9 cellular contexts compared by ENCODE assay signal in the genomic region with DNA sequence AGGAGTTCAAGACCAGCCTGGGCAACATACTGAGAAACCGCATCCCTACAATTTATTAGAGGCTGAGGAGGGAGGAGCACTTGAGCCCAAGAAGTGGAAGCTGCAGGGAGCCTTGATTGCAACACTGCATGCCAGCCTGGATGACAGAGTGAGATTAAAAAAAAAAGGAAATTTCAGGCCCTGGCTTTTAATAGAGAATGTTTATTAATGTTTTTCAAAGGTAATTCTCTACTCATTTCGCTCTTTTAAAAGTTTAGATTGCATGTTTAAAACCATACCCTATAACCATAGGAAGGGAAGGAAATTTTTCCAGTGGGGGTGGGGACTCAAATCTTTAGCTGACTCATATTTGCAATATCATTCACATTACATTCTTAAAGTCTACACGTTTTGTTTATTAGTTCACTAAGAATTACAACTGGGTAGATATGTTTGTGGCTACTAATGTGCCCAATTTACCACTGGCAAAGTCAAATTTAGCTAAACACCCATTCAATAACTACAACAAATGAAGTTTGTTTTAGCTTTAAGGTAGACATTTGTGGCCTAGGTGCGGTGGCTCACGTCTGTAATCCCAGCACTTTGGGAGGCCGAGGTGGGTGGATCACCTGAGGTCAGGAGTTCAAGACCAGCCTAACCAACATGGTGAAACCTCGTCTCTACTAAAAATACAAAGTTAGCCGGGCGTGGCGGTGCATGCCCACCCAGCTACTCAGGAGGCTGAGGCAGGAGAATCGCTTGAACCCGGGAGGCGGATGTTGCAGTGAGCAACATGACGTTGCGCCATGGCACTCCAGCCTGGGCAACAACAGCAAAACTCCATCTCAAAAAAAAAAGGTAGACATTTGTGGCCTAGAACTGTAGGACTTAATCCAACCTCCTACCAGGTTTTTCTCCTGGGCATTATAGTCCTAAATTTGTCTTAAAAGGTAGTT. TPM values are rescaled to one million over a fixed set of nuclear protein-coding genes. Genes with fewer than 3 reads are reported as not detected.
DNase-seq lines count a peak whose midpoint lies in the region; ATAC-seq and TF ChIP-seq lines count a peak whose summit lies in the region.
"Had no signal": no experiment of that assay in that cellular context is flagged by ENCODE, and none has a peak within 500 bp of the region (broad histone marks: within the 10 kb centered on the region; RNA-seq: fewer than 3 reads in every experiment).

No MANE protein-coding gene starts in this region.

- no peak for TF ChIP-seq EP300 in ovary (IDR thresholded peaks at IDR 0.05)

- 86 to 88% (median 87%) methylated on average over 15 of the region's 15 CpGs for WGBS in ovary, 3 donors

- H3K4me1 Mint-ChIP-seq in CD14-positive monocyte (peaks cover 32% of the 10 kb centered on the region), HFFc6 (ENCODE audit: low read depth) (peaks cover 53% of the 10 kb centered on the region)
- H3K4me1 Mint-ChIP-seq in activated T-helper 2 cell treated with anti-CD3 and anti-CD28 coated beads, Interferon-gamma antibody, Interleukin-2, Interleukin-4, amounts not matched to agents 10 μg/mL and 5 μg/mL and 100 μg/mL, durations not matched to agents 14 hours and 24 hours and 36 hours (ENCODE audit: low read depth): peaks cover 37% of the 10 kb centered on the region

- TF ChIP-seq POLR2A in GM18505 (IDR thresholded peaks at IDR 0.05; ENCODE audit: borderline replicate concordance, extremely low read depth, insufficient read depth, insufficient read length): no peak
- TF ChIP-seq POLR2A in ovary (IDR thresholded peaks at IDR 0.05): no peak

- no peak overlapping the region for H3K4me3 Mint-ChIP-seq in CD14-positive monocyte
- peak overlapping the region; percentile 46; the same call in 1 of the 2 replicates for H3K4me3 Mint-ChIP-seq in HFFc6
- H3K4me3 Mint-ChIP-seq in activated T-helper 2 cell treated with anti-CD3 and anti-CD28 coated beads, Interferon-gamma antibody, Interleukin-2, Interleukin-4, amounts not matched to agents 10 μg/mL and 5 μg/mL and 100 μg/mL, durations not matched to agents 14 hours and 24 hours and 36 hours (ENCODE audit: low read depth): peak overlapping the region; percentile 39

- H3K27me3 ChIP-seq in dorsolateral prefrontal cortex: no peaks in the 10 kb centered on the region
- no peaks in the 10 kb centered on the region for H3K27me3 ChIP-seq in ovary
- H3K27me3 ChIP-seq: esophagus squamous epithelium had no signal

- H3K27ac ChIP-seq in dorsolateral prefrontal cortex (no peak overlapping the region), ovary (no peak overlapping the region)
- H3K27ac ChIP-seq: esophagus squamous epithelium had no signal

- peak overlapping the region in 4 of 7 donors; percentile 25 to 65 (median 54) for H3K27ac Mint-ChIP-seq in CD14-positive monocyte
- H3K27ac Mint-ChIP-seq in HFFc6: peak overlapping the region; percentile 83
- peak overlapping the region; percentile 28 for H3K27ac Mint-ChIP-seq in activated T-helper 2 cell treated with anti-CD3 and anti-CD28 coated beads, Interferon-gamma antibody, Interleukin-2, Interleukin-4, amounts not matched to agents 10 μg/mL and 5 μg/mL and 100 μg/mL, durations not matched to agents 14 hours and 24 hours and 36 hours

- peaks cover 13% of the 10 kb centered on the region for H3K4me1 ChIP-seq in ovary (ENCODE audit: insufficient read depth)

- H3K9me3 Mint-ChIP-seq in CD14-positive monocyte (no peaks in the 10 kb centered on the region), HFFc6 (no peaks in the 10 kb centered on the region)
- H3K9me3 Mint-ChIP-seq in activated T-helper 2 cell treated with anti-CD3 and anti-CD28 coated beads, Interferon-gamma antibody, Interleukin-2, Interleukin-4, amounts not matched to agents 10 μg/mL and 5 μg/mL and 100 μg/mL, durations not matched to agents 14 hours and 24 hours and 36 hours: no peaks in the 10 kb centered on the region

- TF ChIP-seq CTCF in CD14-positive monocyte (IDR thresholded peaks at IDR 0.05) (no peak), HFFc6 (IDR thresholded peaks at IDR 0.05) (no peak), dorsolateral prefrontal cortex (IDR thresholded peaks at IDR 0.05 in 54 of 56, conservative IDR thresholded peaks at IDR 0.05 in 2 of 56; ENCODE audit: low read depth in 1 of 56, partially characterized antibody in 56 of 56) (no peak), ovary (IDR thresholded peaks at IDR 0.05) (no peak)

- H3K4me3 ChIP-seq in dorsolateral prefrontal cortex (no peak overlapping the region), ovary (no peak overlapping the region)
- H3K4me3 ChIP-seq: esophagus squamous epithelium had no signal

- intact Hi-C loops in CD14-positive monocyte (cut with micrococcal nuclease): no loop called here
- intact Hi-C loops in activated T-helper 2 cell treated with anti-CD3 and anti-CD28 coated beads, Interferon-gamma antibody, Interleukin-2, Interleukin-4, amounts not matched to agents 10 μg/mL and 5 μg/mL and 100 μg/mL, durations not matched to agents 14 hours and 24 hours and 36 hours (cut with micrococcal nuclease): loop anchor here (10.0 kb wide), 1 partner anchor 458 kb away; the partner anchor contains the start of genes PPP1R12B and UBE2T
- intact Hi-C loops in dorsolateral prefrontal cortex (cut with DNase I): loop anchor here in 1 of 2 donors (10.0 kb wide), 1 partner anchor 202 kb away; the partner anchor contains the start of gene TMEM183A
- intact Hi-C loops in ovary (cut with DNase I): no loop called here

- DNase-seq in CD14-positive monocyte (ENCODE audit: low spot score): no peak
- DNase-seq in HFFc6: peak; percentile 38
- DNase-seq in activated T-helper 2 cell treated with anti-CD3 and anti-CD28 coated beads, Interferon-gamma antibody, Interleukin-2, Interleukin-4, amounts not matched to agents 10 μg/mL and 5 μg/mL and 100 μg/mL, durations not matched to agents 14 hours and 24 hours and 36 hours (ENCODE audit: low spot score): no peak
- DNase-seq in iris pigment epithelial cell (ENCODE audit: low read depth): peak; percentile 72
- DNase-seq in dorsolateral prefrontal cortex: no peak
- no peak for DNase-seq in ovary
- DNase-seq: esophagus squamous epithelium had no signal

- H3K27me3 Mint-ChIP-seq in CD14-positive monocyte (ENCODE audit: low read depth in 3 of 3) (no peaks in the 10 kb centered on the region), HFFc6 (ENCODE audit: insufficient read depth) (no peaks in the 10 kb centered on the region)
- H3K27me3 Mint-ChIP-seq in activated T-helper 2 cell treated with anti-CD3 and anti-CD28 coated beads, Interferon-gamma antibody, Interleukin-2, Interleukin-4, amounts not matched to agents 10 μg/mL and 5 μg/mL and 100 μg/mL, durations not matched to agents 14 hours and 24 hours and 36 hours (ENCODE audit: low read depth): no peaks in the 10 kb centered on the region

- H3K36me3 Mint-ChIP-seq in CD14-positive monocyte (peaks cover 0 to 5% of the 10 kb centered on the region in 2 donors), HFFc6 (ENCODE audit: low read depth) (no peaks in the 10 kb centered on the region)
- peaks cover 39% of the 10 kb centered on the region for H3K36me3 Mint-ChIP-seq in activated T-helper 2 cell treated with anti-CD3 and anti-CD28 coated beads, Interferon-gamma antibody, Interleukin-2, Interleukin-4, amounts not matched to agents 10 μg/mL and 5 μg/mL and 100 μg/mL, durations not matched to agents 14 hours and 24 hours and 36 hours (ENCODE audit: low read depth)

- H3K9me3 ChIP-seq in ovary: no peaks in the 10 kb centered on the region
- H3K9me3 ChIP-seq: esophagus squamous epithelium had no signal

- no peak for ATAC-seq in HG03378 (IDR thresholded peaks at IDR 0.05; ENCODE audit: unreplicated experiment)
- no peak for ATAC-seq in GM18505 (IDR thresholded peaks at IDR 0.05; ENCODE audit: unreplicated experiment)

- no peaks in the 10 kb centered on the region for H3K36me3 ChIP-seq in ovary

RNA-seq across cellular contexts. Expression of gene KDM5B, which starts 5.0 kb away (rescaled TPM):
- 10 to 100 TPM in 1 of 2 donors, 1 to 10 TPM in 1; 3.4 to 10.6 TPM for polyA plus RNA-seq in CD14-positive monocyte
- total RNA-seq in HFFc6 (2021; fragmentation: NEBNext Ultra II Directional; extraction: Animal tissue kit (Norgen Biotek cat#: 25700)): 10 to 100 TPM; 48.1 to 65.5 (median 53.5) TPM
- 78.7 and 84.6 TPM in 2 replicates for total RNA-seq in activated T-helper 2 cell treated with anti-CD3 and anti-CD28 coated beads, Interferon-gamma antibody, Interleukin-2, Interleukin-4, amounts not matched to agents 10 μg/mL and 5 μg/mL and 100 μg/mL, durations not matched to agents 14 hours and 24 hours and 36 hours
- 100 to 1,000 TPM in 1 of 120 experiments, 10 to 100 TPM in 119; 44.3 to 113 (median 69.3) TPM for total RNA-seq in dorsolateral prefrontal cortex
- 10 to 100 TPM; 47.2 to 80.3 (median 56.1) TPM for total RNA-seq in ovary
- polyA plus RNA-seq in ovary: 10 to 100 TPM; 19.6 to 39.4 TPM

RNA-seq across cellular contexts. Expression of gene PCAT6, which starts 7.5 kb away (rescaled TPM):
- polyA plus RNA-seq in CD14-positive monocyte (not detected), ovary (1 to 10 TPM; 1.5 to 2.8 TPM)
- total RNA-seq in HFFc6 (2021; fragmentation: NEBNext Ultra II Directional; extraction: Animal tissue kit (Norgen Biotek cat#: 25700)): 1 to 10 TPM; 1.7 to 4.0 (median 1.8) TPM
- total RNA-seq in activated T-helper 2 cell treated with anti-CD3 and anti-CD28 coated beads, Interferon-gamma antibody, Interleukin-2, Interleukin-4, amounts not matched to agents 10 μg/mL and 5 μg/mL and 100 μg/mL, durations not matched to agents 14 hours and 24 hours and 36 hours: 1.6 TPM in 2 replicates
- total RNA-seq in dorsolateral prefrontal cortex (10 to 100 TPM in 1 of 120 experiments, 1 to 10 TPM in 110, under 1 TPM in 2, not detected in 7; 0.81 to 10.0 (median 2.3) TPM), ovary (1 to 10 TPM in 3 of 7 donors, under 1 TPM in 2, not detected in 2; 0.57 to 1.2 (median 1.0) TPM)

Comparison
In these comparisons a context has a peak if more than half of its experiments do, and no peak if none do; other contexts are left out.
1. DNase-seq: peak in HFFc6 (single experiment) and iris pigment epithelial cell (single experiment); none in CD14-positive monocyte (single experiment), activated T-helper 2 cell treated with anti-CD3 and anti-CD28 coated beads, Interferon-gamma antibody, Interleukin-2, Interleukin-4, amounts not matched to agents 10 μg/mL and 5 μg/mL and 100 μg/mL, durations not matched to agents 14 hours and 24 hours and 36 hours (single experiment), dorsolateral prefrontal cortex (0 of 10) and ovary (0 of 5).
2. H3K27ac Mint-ChIP-seq: peak in every context shown above with its lines; median percentile 83 in HFFc6; 54 in CD14-positive monocyte; 28 in activated T-helper 2 cell treated with anti-CD3 and anti-CD28 coated beads, Interferon-gamma antibody, Interleukin-2, Interleukin-4, amounts not matched to agents 10 μg/mL and 5 μg/mL and 100 μg/mL, durations not matched to agents 14 hours and 24 hours and 36 hours.
3. H3K4me3 Mint-ChIP-seq: peak in HFFc6 (single experiment) and activated T-helper 2 cell treated with anti-CD3 and anti-CD28 coated beads, Interferon-gamma antibody, Interleukin-2, Interleukin-4, amounts not matched to agents 10 μg/mL and 5 μg/mL and 100 μg/mL, durations not matched to agents 14 hours and 24 hours and 36 hours (single experiment); none in CD14-positive monocyte (0 of 2).